ENCODE assay signal across 8 cellular contexts in the genomic region with DNA sequence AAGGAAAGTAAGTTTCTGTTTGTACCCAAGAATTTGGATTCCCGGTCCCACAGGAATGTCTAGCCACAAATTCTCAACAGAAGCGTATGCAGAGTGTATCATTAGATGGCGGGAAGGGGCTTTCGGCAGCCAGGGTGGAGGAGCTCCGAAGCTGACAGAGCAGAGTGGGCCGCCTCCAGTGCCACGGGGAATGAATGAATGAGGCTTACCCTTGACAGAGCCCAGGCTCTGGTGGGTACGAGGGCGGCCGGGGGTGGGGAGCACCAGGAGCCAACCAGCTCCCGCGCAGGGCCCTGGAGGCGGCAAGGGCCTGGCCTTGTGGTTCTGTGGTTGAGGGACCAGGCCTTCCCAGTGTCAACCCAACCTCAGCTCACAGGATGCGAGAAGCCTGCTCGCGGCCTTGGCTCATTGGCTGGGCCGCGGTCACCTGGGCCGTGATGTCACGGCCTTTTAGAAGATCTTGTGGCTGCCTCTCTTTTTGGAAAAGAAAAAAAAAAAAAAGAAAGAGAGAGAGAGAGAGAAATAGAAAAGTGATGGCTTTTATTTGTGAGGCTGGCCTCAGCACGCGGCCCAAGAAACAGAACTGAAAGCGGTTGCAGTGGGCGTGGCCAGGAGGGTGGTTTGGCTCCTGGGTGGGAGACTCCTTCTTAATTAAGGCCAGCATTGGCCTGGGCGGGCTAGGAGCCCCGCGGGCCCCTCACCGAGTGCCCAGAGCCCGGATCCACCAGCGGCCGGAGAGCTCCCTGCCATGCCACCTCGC. TPM values are rescaled to one million over a fixed set of nuclear protein-coding genes. Genes with fewer than 3 reads are reported as not detected.
DNase-seq lines count a peak whose midpoint lies in the region; ATAC-seq and TF ChIP-seq lines count a peak whose summit lies in the region.

No MANE protein-coding gene starts in this region.

- H4K20me1 ChIP-seq in IMR-90 (ENCODE audit: insufficient read depth, low read length) = no peaks in the 10 kb centered on the region

- H3K4me3 Mint-ChIP-seq in CD4-positive, alpha-beta memory T cell = peak overlapping the region; percentile 69 to 91 (median 84)

- H2AK9ac ChIP-seq in IMR-90 (replicated peaks; ENCODE audit: low read depth, low read length, poor library complexity) = no peak overlapping the region

- peaks cover 0 to 4% of the 10 kb centered on the region in 2 donors for H3K36me3 Mint-ChIP-seq in CD4-positive, alpha-beta memory T cell

- peak overlapping the region; percentile 49 for H2AK5ac ChIP-seq in IMR-90 (ENCODE audit: low read depth, low read length)

- dilution Hi-C loops in IMR-90 (cut with HindIII; ENCODE audit: low sequenced_read_pairs, unreplicated experiment) = no loop called here

- CTCF ChIA-PET in CD4-positive, alpha-beta memory T cell (lab: Charles Lee; ENCODE audit: partially characterized antibody) = interaction anchor here (0.6 to 11.9 kb wide), 18 partner anchors 9 to 135 kb away, joined by 3 to 155 read pairs (median 6); partner anchors contain the start of gene RUNX3
- CTCF ChIA-PET in IMR-90 (lab: Yijun Ruan, JAX) = no interaction called here

- intact Hi-C loops in CD4-positive, alpha-beta memory T cell (cut with micrococcal nuclease) = loop anchor here (1.0 kb wide), 2 partner anchors 10 to 57 kb away; no protein-coding TSS in a partner anchor
- intact Hi-C loops in IMR-90 (cut with micrococcal nuclease) (no loop called here), testis (cut with DNase I; ENCODE audit: low total_unique reads) (no loop called here)

- H2AFZ ChIP-seq in IMR-90 (replicated peaks; ENCODE audit: low read length, poor library complexity) = no peak overlapping the region

- no peak for TF ChIP-seq CTCF in IMR-90 (conservative IDR thresholded peaks at IDR 0.05; ENCODE audit: low read depth, low read length)
- TF ChIP-seq CTCF in testis (IDR thresholded peaks at IDR 0.05) = no peak

- no peaks in the 10 kb centered on the region for H3K27me3 ChIP-seq in CD4-positive, alpha-beta memory T cell (ENCODE audit: insufficient read depth, low read length)
- H3K27me3 ChIP-seq in IMR-90 (ENCODE audit: control insufficient read depth, insufficient read depth, low read length) = peaks cover 14% of the 10 kb centered on the region; the same call in 1 of the 2 replicates
- H3K27me3 ChIP-seq in testis = no peaks in the 10 kb centered on the region

- no peak overlapping the region for H3K23ac ChIP-seq in IMR-90 (ENCODE audit: low read depth, low read length)

- no peak overlapping the region for H3K56ac ChIP-seq in IMR-90 (ENCODE audit: extremely low read depth, insufficient read depth, low read length)

- no peak for TF ChIP-seq RAD21 in IMR-90 (IDR thresholded peaks at IDR 0.05; ENCODE audit: low read length)

- H4K91ac ChIP-seq in IMR-90 (ENCODE audit: insufficient read depth, low read depth, low read length) = 0 out of 2 replicates have a peak overlapping the region, but pooled peaks have one; percentile 11

- H3K4me3 ChIP-seq in CD4-positive, alpha-beta memory T cell (ENCODE audit: low read length in 2 of 2) = peak overlapping the region; percentile 46 to 69
- H3K4me3 ChIP-seq in IMR-90 (ENCODE audit: insufficient read depth, low read depth, low read length) (no peak overlapping the region), testis (no peak overlapping the region)

- H4K5ac ChIP-seq in IMR-90 (ENCODE audit: low read depth, low read length) = no peak overlapping the region

- peaks cover 0 to 2% of the 10 kb centered on the region in 2 donors for H3K27me3 Mint-ChIP-seq in CD4-positive, alpha-beta memory T cell

- POLR2A ChIA-PET in CD4-positive, alpha-beta memory T cell (lab: Charles Lee; ENCODE audit: partially characterized antibody) = interaction anchor here (0.6 to 6.2 kb wide), 18 partner anchors 9 to 72 kb away, joined by 3 to 98 read pairs (median 8); partner anchors contain the start of gene RUNX3
- POLR2A ChIA-PET in IMR-90 (lab: Charles Lee; ENCODE audit: unreplicated experiment) = no interaction called here

- no peak overlapping the region for H4K8ac ChIP-seq in IMR-90 (ENCODE audit: low read depth in 2 of 2, low read length in 2 of 2)

- in situ Hi-C loops in IMR-90 (cut with MboI; ENCODE audit: low sequenced_read_pairs) = no loop called here

- peak overlapping the region; percentile 34; the same call in 1 of the 2 replicates for H2BK120ac ChIP-seq in IMR-90 (ENCODE audit: low read depth, low read length)

- no peaks in the 10 kb centered on the region for H3K79me1 ChIP-seq in IMR-90 (ENCODE audit: low read depth in 1 of 2, low read length in 2 of 2)

- 84% methylated on average over 8 of the region's 32 CpGs; no CpG with 5 or more reads in 1 of the 2 experiments for WGBS in IMR-90 (ENCODE audit: extremely low coverage in 2 of 2, insufficient read length in 1 of 2), 2 experiments
- WGBS in testis, 2 donors = 84 to 86% methylated on average over 13 to 32 of the region's 32 CpGs

- H3K9me3 ChIP-seq in CD4-positive, alpha-beta memory T cell (ENCODE audit: control insufficient read depth in 1 of 2, low read length in 2 of 2) = no peaks in the 10 kb centered on the region
- H3K9me3 ChIP-seq in IMR-90 (ENCODE audit: control insufficient read depth, insufficient read depth, low read length) (no peaks in the 10 kb centered on the region), testis (no peaks in the 10 kb centered on the region)

- H3K9ac ChIP-seq in IMR-90 (ENCODE audit: low read depth, low read length) = no peak overlapping the region

- H3K27ac Mint-ChIP-seq in CD4-positive, alpha-beta memory T cell = peak overlapping the region; percentile 89 to 100 (median 96)

- peak overlapping the region; percentile 51; the same call in 1 of the 2 replicates for H3K4ac ChIP-seq in IMR-90 (ENCODE audit: low read depth, low read length)

- peak overlapping the region; percentile 69 for H3K27ac ChIP-seq in CD4-positive, alpha-beta memory T cell (ENCODE audit: low read depth, low read length)
- H3K27ac ChIP-seq in IMR-90 (ENCODE audit: insufficient read depth, low read length) = no peak overlapping the region
- no peak overlapping the region for H3K27ac ChIP-seq in testis

- peak; percentile 90 to 95 (median 93) for DNase-seq in CD4-positive, alpha-beta memory T cell
- peak; percentile 50 for DNase-seq in IMR-90
- peak; percentile 82 to 95 (median 86) for DNase-seq in activated CD8-positive, alpha-beta memory T cell treated with anti-CD3 and anti-CD28 coated beads for 48 hours (ENCODE audit: low read depth in 2 of 3, low spot score in 2 of 3)
- DNase-seq in islet precursor cell = peak; percentile 74
- DNase-seq in stimulated activated CD8-positive, alpha-beta memory T cell treated with anti-CD3 and anti-CD28 coated beads, Interleukin-7, amount 100 ng/mL, for 48 hours (ENCODE audit: extremely low read depth in 1 of 2, low read depth in 1 of 2) = peak; percentile 97 to 99
- no peak for DNase-seq in iPS-NIHi7 (ENCODE audit: extremely low spot score)
- no peak for DNase-seq in testis

- peaks cover 4% of the 10 kb centered on the region; the same call in 1 of the 2 replicates for H3K9me1 ChIP-seq in IMR-90 (ENCODE audit: insufficient read depth, low read length)

- BruUV-seq in IMR-90 (replicated peaks; lab: Mats Ljungman, UMichigan) = no TSS peak

- no peaks in the 10 kb centered on the region for H3K36me3 ChIP-seq in CD4-positive, alpha-beta memory T cell (ENCODE audit: insufficient read depth, low read length)
- no peaks in the 10 kb centered on the region for H3K36me3 ChIP-seq in IMR-90 (ENCODE audit: control insufficient read depth, insufficient read depth, low read length)
- no peaks in the 10 kb centered on the region for H3K36me3 ChIP-seq in testis (ENCODE audit: low read depth, missing control alignments)

- H2BK20ac ChIP-seq in IMR-90 (ENCODE audit: low read depth, low read length) = peak overlapping the region; percentile 49; the same call in 1 of the 2 replicates

- TF ChIP-seq POLR2A in IMR-90 (IDR thresholded peaks at IDR 0.05; ENCODE audit: low read depth, low read length) (no peak), testis (IDR thresholded peaks at IDR 0.05) (no peak)

- H3K4me1 ChIP-seq in CD4-positive, alpha-beta memory T cell (ENCODE audit: insufficient read depth, low read length) = peaks cover 45% of the 10 kb centered on the region
- peaks cover under 1% of the 10 kb centered on the region; the same call in 1 of the 2 replicates for H3K4me1 ChIP-seq in IMR-90 (ENCODE audit: control insufficient read depth, insufficient read depth, low read length)
- no peaks in the 10 kb centered on the region for H3K4me1 ChIP-seq in testis

- no peak overlapping the region for H2BK15ac ChIP-seq in IMR-90 (ENCODE audit: low read depth, low read length)

- H3K14ac ChIP-seq in IMR-90 (replicated peaks; ENCODE audit: low read depth, low read length) = no peak overlapping the region

- H3K4me2 ChIP-seq in IMR-90 (ENCODE audit: low read depth, low read length) = no peak overlapping the region

- H3K9me3 Mint-ChIP-seq in CD4-positive, alpha-beta memory T cell = no peaks in the 10 kb centered on the region

- peaks cover 16 to 73% (median 39%) of the 10 kb centered on the region in 4 donors for H3K4me1 Mint-ChIP-seq in CD4-positive, alpha-beta memory T cell

- no peak overlapping the region for H3K18ac ChIP-seq in IMR-90 (ENCODE audit: low read depth, low read length)

- H2BK5ac ChIP-seq in IMR-90 (ENCODE audit: low read depth, low read length, poor library complexity, severe bottlenecking) = no peak overlapping the region

- ATAC-seq in GM21390 (IDR thresholded peaks at IDR 0.05; ENCODE audit: unreplicated experiment) (peak; percentile 91), IMR-90 (ENCODE audit: low read depth) (no peak)

TF ChIP-seq in IMR-90, 13 proteins besides CTCF, POLR2A, EP300 and RAD21 (continues in another document):
- TF ChIP-seq, protein P1, sequence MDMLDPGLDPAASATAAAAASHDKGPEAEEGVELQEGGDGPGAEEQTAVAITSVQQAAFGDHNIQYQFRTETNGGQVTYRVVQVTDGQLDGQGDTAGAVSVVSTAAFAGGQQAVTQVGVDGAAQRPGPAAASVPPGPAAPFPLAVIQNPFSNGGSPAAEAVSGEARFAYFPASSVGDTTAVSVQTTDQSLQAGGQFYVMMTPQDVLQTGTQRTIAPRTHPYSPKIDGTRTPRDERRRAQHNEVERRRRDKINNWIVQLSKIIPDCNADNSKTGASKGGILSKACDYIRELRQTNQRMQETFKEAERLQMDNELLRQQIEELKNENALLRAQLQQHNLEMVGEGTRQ (IDR thresholded peaks at IDR 0.05; ENCODE audit: low read depth, low read length) = peak; percentile 62

RNA-seq across cellular contexts. Expression of gene RUNX3, which starts 34.9 kb away (rescaled TPM):
- total RNA-seq in CD4-positive, alpha-beta memory T cell = 100 to 1,000 TPM; 105 to 112 TPM
- polyA plus RNA-seq in CD4-positive, alpha-beta memory T cell = 10 to 100 TPM; 12.5 to 50.8 TPM
- not detected in 2 replicates for total RNA-seq in IMR-90 (2012; rRNA removed)
- 0.07 TPM in 2 replicates for polyA plus RNA-seq in IMR-90 (2012; rRNA removed)
- polyA plus RNA-seq in IMR-90 (2012; cell fraction: cytosol; rRNA removed) = 0.01 and 0.04 TPM in 2 replicates
- polyA plus RNA-seq in IMR-90 (2012; cell fraction: nucleus; rRNA removed; ENCODE audit: low replicate concordance) = 0.02 TPM in 1 of 2 replicates, not detected in the other
- total RNA-seq in testis = 1 to 10 TPM; 5.7 to 6.4 TPM
- 5.1 TPM for polyA plus RNA-seq in testis (ENCODE audit: insufficient read depth, low read depth, low replicate concordance)

Comparison
In these comparisons a context has a peak if more than half of its experiments do, and no peak if none do; other contexts are left out.
1. DNase-seq: peak in CD4-positive, alpha-beta memory T cell (5 of 5), IMR-90 (single experiment), activated CD8-positive, alpha-beta memory T cell treated with anti-CD3 and anti-CD28 coated beads for 48 hours (3 of 3), islet precursor cell (single experiment) and stimulated activated CD8-positive, alpha-beta memory T cell treated with anti-CD3 and anti-CD28 coated beads, Interleukin-7, amount 100 ng/mL, for 48 hours (2 of 2); none in iPS-NIHi7 (single experiment) and testis (single experiment).
2. H3K4me3 ChIP-seq: peak in CD4-positive, alpha-beta memory T cell (2 of 2); none in IMR-90 (single experiment) and testis (0 of 2).
3. RNA of gene RUNX3, which starts 34.9 kb away (total RNA-seq): 105 to 112 TPM in CD4-positive, alpha-beta memory T cell; 5.7 to 6.4 TPM in testis and not detected in IMR-90; every median in the first group is over 10 times any median in the second.